Comparison of ENCODE assay signal across 1 cellular context in genomic region chr3:113746069-113746954, GRCh38.
TF ChIP-seq lines count a peak whose summit lies in the region.

Gene NAA50 (minus strand): TSS chr3:113746249. CDS start chr3:113745949, 300 bp downstream.

TF ChIP-seq in HepG2, 621 proteins besides CTCF, POLR2A, EP300 and RAD21 (continued from another document and continues in another):
- TF ChIP-seq TFDP1 (CRISPR knock-in tag; IDR thresholded peaks at IDR 0.05; ENCODE audit: borderline replicate concordance), result peak; percentile 80; the same call in 1 of the 2 replicates
- TF ChIP-seq DMAP1 (CRISPR knock-in tag; IDR thresholded peaks at IDR 0.05), result peak; percentile 89
- TF ChIP-seq FIP1L1 (IDR thresholded peaks at IDR 0.05; ENCODE audit: borderline replicate concordance, insufficient read depth, low read depth, low read length), result 0 out of 2 replicates have a peak, but pooled peaks have one; percentile 41
- TF ChIP-seq JUNB (CRISPR knock-in tag; IDR thresholded peaks at IDR 0.05; ENCODE audit: borderline replicate concordance), result no peak
- no peak for TF ChIP-seq ZNF691 (CRISPR knock-in tag; IDR thresholded peaks at IDR 0.05; ENCODE audit: borderline replicate concordance, low read depth)
- no peak; the same call in 1 of the 2 replicates for TF ChIP-seq CSRNP1 (CRISPR knock-in tag; IDR thresholded peaks at IDR 0.05)
- TF ChIP-seq ZFP1 (CRISPR knock-in tag; IDR thresholded peaks at IDR 0.05), result no peak; the same call in 1 of the 2 replicates
- TF ChIP-seq PATZ1 (CRISPR knock-in tag; IDR thresholded peaks at IDR 0.05), result peak; percentile 80
- peak; percentile 79 for TF ChIP-seq SPEN (CRISPR knock-in tag; IDR thresholded peaks at IDR 0.05; ENCODE audit: low read depth)
- peak; percentile 50; the same call in 1 of the 2 replicates for TF ChIP-seq ETV5 (CRISPR knock-in tag; IDR thresholded peaks at IDR 0.05; ENCODE audit: borderline replicate concordance)
- 0 out of 2 replicates have a peak, but pooled peaks have one; percentile 17 for TF ChIP-seq ZNF777 (CRISPR knock-in tag; IDR thresholded peaks at IDR 0.05)
- TF ChIP-seq ZNF619 (CRISPR knock-in tag; IDR thresholded peaks at IDR 0.05), result no peak
- TF ChIP-seq CREM (IDR thresholded peaks at IDR 0.05), result peak; percentile 93
- no peak for TF ChIP-seq CREM (CRISPR knock-in tag; IDR thresholded peaks at IDR 0.05)
- no peak for TF ChIP-seq ZFP36L1 (CRISPR knock-in tag; IDR thresholded peaks at IDR 0.05)
- TF ChIP-seq MED13 (CRISPR knock-in tag; IDR thresholded peaks at IDR 0.05), result 0 out of 2 replicates have a peak, but pooled peaks have one; percentile 29
- TF ChIP-seq PHF8 (CRISPR knock-in tag; IDR thresholded peaks at IDR 0.05), result peak; percentile 86
- TF ChIP-seq KLF15 (CRISPR knock-in tag; IDR thresholded peaks at IDR 0.05; ENCODE audit: borderline replicate concordance), result no peak
- no peak for TF ChIP-seq EHMT2 (IDR thresholded peaks at IDR 0.05; ENCODE audit: borderline replicate concordance, low read depth, low read length)
- TF ChIP-seq MLX (CRISPR knock-in tag; IDR thresholded peaks at IDR 0.05), result no peak; the same call in 1 of the 2 replicates
- TF ChIP-seq SMARCC2 (IDR thresholded peaks at IDR 0.05), result no peak
- TF ChIP-seq SNAPC2 (CRISPR knock-in tag; IDR thresholded peaks at IDR 0.05), result 0 out of 2 replicates have a peak, but pooled peaks have one; percentile 33
- 0 out of 2 replicates have a peak, but pooled peaks have one; percentile 50 for TF ChIP-seq ZNF430 (CRISPR knock-in tag; IDR thresholded peaks at IDR 0.05)
- peak; percentile 54 for TF ChIP-seq CBX1 (IDR thresholded peaks at IDR 0.05; ENCODE audit: low read depth)
- no peak for TF ChIP-seq ZNF644 (CRISPR knock-in tag; IDR thresholded peaks at IDR 0.05; ENCODE audit: low read depth)
- no peak; the same call in 1 of the 2 replicates for TF ChIP-seq KDM4B (CRISPR knock-in tag; IDR thresholded peaks at IDR 0.05)
- 0 out of 2 replicates have a peak, but pooled peaks have one; percentile 11 for TF ChIP-seq MIER3 (CRISPR knock-in tag; IDR thresholded peaks at IDR 0.05; ENCODE audit: borderline replicate concordance)
- TF ChIP-seq GTF3A (CRISPR knock-in tag; conservative IDR thresholded peaks at IDR 0.05), result no peak
- peak; percentile 87 for TF ChIP-seq GABPB1 (CRISPR knock-in tag; IDR thresholded peaks at IDR 0.05)
- no peak for TF ChIP-seq SRF (IDR thresholded peaks at IDR 0.05; ENCODE audit: low read depth, low read length)
- TF ChIP-seq ZNF432 (CRISPR knock-in tag; IDR thresholded peaks at IDR 0.05; ENCODE audit: borderline replicate concordance), result no peak
- TF ChIP-seq ZNF562 (CRISPR knock-in tag; IDR thresholded peaks at IDR 0.05; ENCODE audit: borderline replicate concordance), result no peak
- TF ChIP-seq ZFP90 (CRISPR knock-in tag; IDR thresholded peaks at IDR 0.05; ENCODE audit: borderline replicate concordance), result no peak; the same call in 1 of the 2 replicates
- TF ChIP-seq ZNF800 (CRISPR knock-in tag; IDR thresholded peaks at IDR 0.05), result no peak
- TF ChIP-seq ZNF235 (CRISPR knock-in tag; IDR thresholded peaks at IDR 0.05; ENCODE audit: borderline replicate concordance), result no peak
- TF ChIP-seq ARHGAP35 (CRISPR knock-in tag; IDR thresholded peaks at IDR 0.05; ENCODE audit: borderline replicate concordance), result peak; percentile 19; the same call in 1 of the 2 replicates
- TF ChIP-seq MYNN (CRISPR knock-in tag; IDR thresholded peaks at IDR 0.05; ENCODE audit: low read depth), result no peak
- TF ChIP-seq ZUFSP (CRISPR knock-in tag; IDR thresholded peaks at IDR 0.05; ENCODE audit: borderline replicate concordance), result no peak
- TF ChIP-seq XBP1 (CRISPR knock-in tag; IDR thresholded peaks at IDR 0.05), result no peak
- peak; percentile 82; the same call in 1 of the 2 replicates for TF ChIP-seq ZNF713 (CRISPR knock-in tag; IDR thresholded peaks at IDR 0.05)
- no peak for TF ChIP-seq CHD4 (IDR thresholded peaks at IDR 0.05; ENCODE audit: borderline replicate concordance, low read length)
- no peak for TF ChIP-seq HHEX (CRISPR knock-in tag; IDR thresholded peaks at IDR 0.05)
- no peak for TF ChIP-seq CENPBD1 (CRISPR knock-in tag; IDR thresholded peaks at IDR 0.05; ENCODE audit: borderline replicate concordance, low read depth)
- TF ChIP-seq HOXA5 (CRISPR knock-in tag; IDR thresholded peaks at IDR 0.05), result peak; percentile 3; the same call in 1 of the 2 replicates
- no peak for TF ChIP-seq PBX3 (CRISPR knock-in tag; IDR thresholded peaks at IDR 0.05; ENCODE audit: borderline replicate concordance)
- TF ChIP-seq ATM (IDR thresholded peaks at IDR 0.05; ENCODE audit: borderline replicate concordance), result no peak
- peak; percentile 90 for TF ChIP-seq NFAT5 (CRISPR knock-in tag; IDR thresholded peaks at IDR 0.05)
- TF ChIP-seq FOXC1 (CRISPR knock-in tag; IDR thresholded peaks at IDR 0.05; ENCODE audit: borderline replicate concordance), result peak; percentile 96
- TF ChIP-seq PHF5A (CRISPR knock-in tag; IDR thresholded peaks at IDR 0.05; ENCODE audit: low read depth, unreplicated experiment), result no peak
- no peak for TF ChIP-seq TEAD2 (CRISPR knock-in tag; IDR thresholded peaks at IDR 0.05)
